Comparison of ENCODE assay signal across 1 cellular context in genomic region chr16:9138731-9139501, GRCh38.
TF ChIP-seq lines count a peak whose summit lies in the region.

No MANE protein-coding gene starts in this region.

TF ChIP-seq in HepG2, 621 proteins besides CTCF, POLR2A, EP300 and RAD21 (continued from another document):
- peak; percentile 47; the same call in 1 of the 2 replicates for TF ChIP-seq ZBTB26 (CRISPR knock-in tag; IDR thresholded peaks at IDR 0.05; ENCODE audit: borderline replicate concordance)
- TF ChIP-seq BORCS8-MEF2B (CRISPR knock-in tag; IDR thresholded peaks at IDR 0.05), result peak; percentile 91
- no peak for TF ChIP-seq HMG20A (CRISPR knock-in tag; IDR thresholded peaks at IDR 0.05; ENCODE audit: borderline replicate concordance)
- no peak for TF ChIP-seq FLYWCH1 (CRISPR knock-in tag; IDR thresholded peaks at IDR 0.05)
- 0 out of 2 replicates have a peak, but pooled peaks have one; percentile 54 for TF ChIP-seq UBTF (CRISPR knock-in tag; IDR thresholded peaks at IDR 0.05)
- TF ChIP-seq MTERF4 (CRISPR knock-in tag; IDR thresholded peaks at IDR 0.05), result peak; percentile 77; the same call in 1 of the 2 replicates
- 0 out of 2 replicates have a peak, but pooled peaks have one; percentile 46 for TF ChIP-seq RBAK (CRISPR knock-in tag; IDR thresholded peaks at IDR 0.05)
- TF ChIP-seq HNF4G (IDR thresholded peaks at IDR 0.05; ENCODE audit: borderline replicate concordance, low read depth, low read length), result no peak
- peak; percentile 54; the same call in 1 of the 2 replicates for TF ChIP-seq HNF4G (CRISPR knock-in tag; IDR thresholded peaks at IDR 0.05; ENCODE audit: borderline replicate concordance, low read depth)
- peak; percentile 23; the same call in 1 of the 2 replicates for TF ChIP-seq ZNF614 (CRISPR knock-in tag; IDR thresholded peaks at IDR 0.05; ENCODE audit: borderline replicate concordance)
- TF ChIP-seq CBX5 (CRISPR knock-in tag; IDR thresholded peaks at IDR 0.05; ENCODE audit: borderline replicate concordance), result peak; percentile 39; the same call in 1 of the 2 replicates
- TF ChIP-seq ZNF431 (CRISPR knock-in tag; IDR thresholded peaks at IDR 0.05; ENCODE audit: borderline replicate concordance, low read depth), result no peak
- peak; percentile 29; the same call in 1 of the 2 replicates for TF ChIP-seq TFDP1 (CRISPR knock-in tag; IDR thresholded peaks at IDR 0.05; ENCODE audit: borderline replicate concordance)
- peak; percentile 98 for TF ChIP-seq XRCC5 (optimal IDR thresholded peaks at IDR 0.05; ENCODE audit: low read length)
- 0 out of 2 replicates have a peak, but pooled peaks have one; percentile 29 for TF ChIP-seq ZNF768 (CRISPR knock-in tag; IDR thresholded peaks at IDR 0.05)
- peak; percentile 78 for TF ChIP-seq ZBTB7A (CRISPR knock-in tag; IDR thresholded peaks at IDR 0.05)
- TF ChIP-seq NBN (conservative IDR thresholded peaks at IDR 0.05), result no peak
- TF ChIP-seq ZNF260 (CRISPR knock-in tag; IDR thresholded peaks at IDR 0.05; ENCODE audit: borderline replicate concordance, low read depth), result 0 out of 2 replicates have a peak, but pooled peaks have one; percentile 20
- TF ChIP-seq KDM2A (CRISPR knock-in tag; IDR thresholded peaks at IDR 0.05; ENCODE audit: borderline replicate concordance, low read depth), result peak; percentile 79; the same call in 1 of the 2 replicates
- TF ChIP-seq ZNF292 (CRISPR knock-in tag; IDR thresholded peaks at IDR 0.05; ENCODE audit: borderline replicate concordance, low read depth), result peak; percentile 51; the same call in 1 of the 2 replicates
- TF ChIP-seq ARID5B (CRISPR knock-in tag; IDR thresholded peaks at IDR 0.05), result no peak
- peak; percentile 44; the same call in 1 of the 2 replicates for TF ChIP-seq BCL6 (CRISPR knock-in tag; IDR thresholded peaks at IDR 0.05)
